9 cellular contexts compared by ENCODE assay signal in genomic region chr1:192951961-192952460, GRCh38.
A peak's percentile ranks its signal among the peaks of the same experiment; 100 is the strongest.
DNase-seq lines count a peak whose midpoint lies in the region; ATAC-seq and TF ChIP-seq lines count a peak whose summit lies in the region.
"Had no signal": no experiment of that assay in that cellular context is flagged by ENCODE, and none has a peak within 500 bp of the region (broad histone marks: within the 10 kb centered on the region; RNA-seq: fewer than 3 reads in every experiment).

No MANE protein-coding gene starts in this region.

- H3K27me3 Mint-ChIP-seq in activated CD4-positive, alpha-beta memory T cell treated with anti-CD3 and anti-CD28 coated beads, Interleukin-2, amount 10 ng/mL, durations not matched to agents 7 days and 5 days, result no peaks in the 10 kb centered on the region
- no peaks in the 10 kb centered on the region for H3K27me3 Mint-ChIP-seq in CD8-positive, alpha-beta T cell (ENCODE audit: low read depth)

- H3K4me1 ChIP-seq in CD8-positive, alpha-beta T cell (ENCODE audit: insufficient read depth, low read length), result no peaks in the 10 kb centered on the region

- CTCF ChIA-PET in activated CD4-positive, alpha-beta memory T cell treated with anti-CD3 and anti-CD28 coated beads, Interleukin-2, amount 10 ng/mL, durations not matched to agents 7 days and 5 days (lab: Charles Lee), result no interaction called here
- CTCF ChIA-PET in CD8-positive, alpha-beta T cell (lab: Charles Lee), result no interaction called here

- peak; percentile 96 for ATAC-seq in GM21528 (IDR thresholded peaks at IDR 0.05; ENCODE audit: low FRiP score, unreplicated experiment)
- no peak for ATAC-seq in CD8-positive, alpha-beta T cell

- no peaks in the 10 kb centered on the region for H3K36me3 Mint-ChIP-seq in activated CD4-positive, alpha-beta memory T cell treated with anti-CD3 and anti-CD28 coated beads, Interleukin-2, amount 10 ng/mL, durations not matched to agents 7 days and 5 days (ENCODE audit: low read depth)
- H3K36me3 Mint-ChIP-seq in CD8-positive, alpha-beta T cell, result peaks cover 12% of the 10 kb centered on the region

- TF ChIP-seq CTCF in GM12864 (IDR thresholded peaks at IDR 0.05; ENCODE audit: low read depth, low read length, missing control alignments), result no peak
- no peak for TF ChIP-seq CTCF in CD8-positive, alpha-beta T cell (IDR thresholded peaks at IDR 0.05)

- H3K36me3 ChIP-seq in CD8-positive, alpha-beta T cell (ENCODE audit: insufficient read depth, low read length), result no peaks in the 10 kb centered on the region
- H3K36me3 ChIP-seq: thoracic aorta had no signal

- no peaks in the 10 kb centered on the region for H3K9me3 Mint-ChIP-seq in activated CD4-positive, alpha-beta memory T cell treated with anti-CD3 and anti-CD28 coated beads, Interleukin-2, amount 10 ng/mL, durations not matched to agents 7 days and 5 days
- H3K9me3 Mint-ChIP-seq in CD8-positive, alpha-beta T cell, result no peaks in the 10 kb centered on the region

- no peaks in the 10 kb centered on the region for H3K4me1 Mint-ChIP-seq in activated CD4-positive, alpha-beta memory T cell treated with anti-CD3 and anti-CD28 coated beads, Interleukin-2, amount 10 ng/mL, durations not matched to agents 7 days and 5 days
- H3K4me1 Mint-ChIP-seq in CD8-positive, alpha-beta T cell (ENCODE audit: low read depth), result no peaks in the 10 kb centered on the region

- no peaks in the 10 kb centered on the region for H3K27me3 ChIP-seq in CD8-positive, alpha-beta T cell (ENCODE audit: insufficient read depth, low read length)

- H3K9me3 ChIP-seq in CD8-positive, alpha-beta T cell (ENCODE audit: low read length), result no peaks in the 10 kb centered on the region
- H3K9me3 ChIP-seq: thoracic aorta had no signal

- DNase-seq in GM12864 (ENCODE audit: low read depth), result peak; percentile 15
- DNase-seq in HT1080 (ENCODE audit: low read depth), result peak; percentile 98
- peak; percentile 75 for DNase-seq in fibroblast of gingiva (ENCODE audit: low read depth)
- no peak for DNase-seq in activated CD4-positive, alpha-beta memory T cell treated with anti-CD3 and anti-CD28 coated beads, Interleukin-2, amount 10 ng/mL, durations not matched to agents 7 days and 5 days
- DNase-seq in T-helper 2 cell, result no peak
- DNase-seq in medulla oblongata (ENCODE audit: extremely low spot score), result no peak
- DNase-seq in CD8-positive, alpha-beta T cell, result no peak

- no peak overlapping the region for H3K4me3 Mint-ChIP-seq in activated CD4-positive, alpha-beta memory T cell treated with anti-CD3 and anti-CD28 coated beads, Interleukin-2, amount 10 ng/mL, durations not matched to agents 7 days and 5 days
- H3K4me3 Mint-ChIP-seq in CD8-positive, alpha-beta T cell, result no peak overlapping the region

- no peak overlapping the region for H3K27ac ChIP-seq in CD8-positive, alpha-beta T cell (ENCODE audit: low read depth, low read length)
- H3K27ac ChIP-seq: thoracic aorta had no signal

- POLR2A ChIA-PET in activated CD4-positive, alpha-beta memory T cell treated with anti-CD3 and anti-CD28 coated beads, Interleukin-2, amount 10 ng/mL, durations not matched to agents 7 days and 5 days (lab: Charles Lee), result no interaction called here
- POLR2A ChIA-PET in CD8-positive, alpha-beta T cell (lab: Charles Lee), result no interaction called here

- no peak overlapping the region for H3K4me3 ChIP-seq in GM12864 (ENCODE audit: low read depth, low read length)
- H3K4me3 ChIP-seq in CD8-positive, alpha-beta T cell (ENCODE audit: low read depth, low read length), result no peak overlapping the region
- H3K4me3 ChIP-seq: thoracic aorta had no signal

- intact Hi-C loops in CD8-positive, alpha-beta T cell (cut with DNase I, micrococcal nuclease), result no loop called here

- H3K27ac Mint-ChIP-seq in activated CD4-positive, alpha-beta memory T cell treated with anti-CD3 and anti-CD28 coated beads, Interleukin-2, amount 10 ng/mL, durations not matched to agents 7 days and 5 days, result no peak overlapping the region
- H3K27ac Mint-ChIP-seq in CD8-positive, alpha-beta T cell, result no peak overlapping the region

Comparison
In these comparisons a context has a peak if more than half of its experiments do, and no peak if none do; other contexts are left out.
1. DNase-seq: peak in GM12864 (single experiment), HT1080 (single experiment) and fibroblast of gingiva (single experiment); none in activated CD4-positive, alpha-beta memory T cell treated with anti-CD3 and anti-CD28 coated beads, Interleukin-2, amount 10 ng/mL, durations not matched to agents 7 days and 5 days (single experiment), T-helper 2 cell (0 of 5), medulla oblongata (single experiment) and CD8-positive, alpha-beta T cell (0 of 7).